ENCODE assay signal across 8 cellular contexts in genomic region chr2:127423476-127423840, GRCh38. TPM values are rescaled to one million over a fixed set of nuclear protein-coding genes. Genes with fewer than 3 reads are reported as not detected.
A peak's percentile ranks its signal among the peaks of the same experiment; 100 is the strongest.
DNase-seq lines count a peak whose midpoint lies in the region; ATAC-seq and TF ChIP-seq lines count a peak whose summit lies in the region.

No MANE protein-coding gene starts in this region.

- H3K27me3 ChIP-seq in GM23338 (ENCODE audit: insufficient read depth) (peaks cover 41% of the 10 kb centered on the region), iPS-15b (ENCODE audit: control insufficient read depth, insufficient read depth, low read length) (peaks cover 26% of the 10 kb centered on the region), thymus (ENCODE audit: control insufficient read depth, insufficient read depth) (no peaks in the 10 kb centered on the region)

- WGBS in thymus, result 2% methylated on average over 30 of the region's 30 CpGs

- H3K4me3 Mint-ChIP-seq in GM23338, result peak overlapping the region; percentile 65

- DNase-seq in 8988T (peak; percentile 40), GM23338 (ENCODE audit: low spot score) (peak; percentile 53)
- no peak for DNase-seq in stimulated activated CD4-positive, alpha-beta T cell treated with anti-CD3 and anti-CD28 coated beads, Interleukin-4, amount 100 ng/mL, for 24 hours

- H3K4me1 ChIP-seq in GM23338 (ENCODE audit: insufficient read depth), result peaks cover 12% of the 10 kb centered on the region; the same call in 1 of the 2 replicates
- no peaks in the 10 kb centered on the region for H3K4me1 ChIP-seq in iPS-15b (ENCODE audit: control insufficient read depth, insufficient read depth, low read length)
- H3K4me1 ChIP-seq in thymus (ENCODE audit: control insufficient read depth, insufficient read depth, low read length), result peaks cover 5% of the 10 kb centered on the region

- H3K36me3 Mint-ChIP-seq in GM23338 (ENCODE audit: low read depth), result no peaks in the 10 kb centered on the region; the same call in 2 of the 3 replicates

- H3K9me3 ChIP-seq in iPS-15b (ENCODE audit: control insufficient read depth, insufficient read depth, low read length), result no peaks in the 10 kb centered on the region
- no peaks in the 10 kb centered on the region for H3K9me3 ChIP-seq in thymus (ENCODE audit: control insufficient read depth)

- H3F3A ChIP-seq in GM23338 (replicated peaks; ENCODE audit: low read depth), result no peaks in the 10 kb centered on the region

- H3K9me3 Mint-ChIP-seq in GM23338, result no peaks in the 10 kb centered on the region; the same call in none of the 3 replicates

- H2AFZ ChIP-seq in GM23338, result peak overlapping the region; percentile 99

- no peak overlapping the region for H3K27ac ChIP-seq in GM23338 (ENCODE audit: low read depth)
- no peak overlapping the region for H3K27ac ChIP-seq in thymus (ENCODE audit: low read depth)

- H3K9ac ChIP-seq in iPS-15b (ENCODE audit: low read depth, low read length), result no peak overlapping the region

- H3K79me2 ChIP-seq in GM23338 (replicated peaks; ENCODE audit: insufficient read depth), result no peaks in the 10 kb centered on the region

- H3K9me2 ChIP-seq in GM23338 (ENCODE audit: insufficient read depth), result no peaks in the 10 kb centered on the region

- no peak overlapping the region for H3K27ac Mint-ChIP-seq in GM23338

- peak overlapping the region; percentile 80 for H3K4me2 ChIP-seq in GM23338

- H4K20me1 ChIP-seq in GM23338 (replicated peaks; ENCODE audit: insufficient read depth), result no peaks in the 10 kb centered on the region

- H3K27me3 Mint-ChIP-seq in GM23338 (ENCODE audit: insufficient read depth, low read depth, poor library complexity), result peaks cover 40% of the 10 kb centered on the region

- H3K4me3 ChIP-seq in GM23338 (peak overlapping the region; percentile 88), WI38 (ENCODE audit: low read depth, low read length) (peak overlapping the region; percentile 46), iPS-15b (ENCODE audit: low read depth, low read length) (peak overlapping the region; percentile 72), thymus (ENCODE audit: low read length) (peak overlapping the region; percentile 42)

- peaks cover 11% of the 10 kb centered on the region for H3K4me1 Mint-ChIP-seq in GM23338

- no peak for TF ChIP-seq CTCF in GM23338 (conservative IDR thresholded peaks at IDR 0.05; ENCODE audit: low read depth in 2 of 2)
- no peak for TF ChIP-seq CTCF in WI38 (IDR thresholded peaks at IDR 0.05; ENCODE audit: low read depth, low read length)

- H3K36me3 ChIP-seq in GM23338 (ENCODE audit: insufficient read depth), result no peaks in the 10 kb centered on the region
- no peaks in the 10 kb centered on the region for H3K36me3 ChIP-seq in iPS-15b (ENCODE audit: control insufficient read depth, insufficient read depth, low read length)
- H3K36me3 ChIP-seq in thymus (ENCODE audit: control insufficient read depth, insufficient read depth), result no peaks in the 10 kb centered on the region

- ATAC-seq in GM23338, result peak; percentile 52
- no peak for ATAC-seq in GM19467 (IDR thresholded peaks at IDR 0.05; ENCODE audit: unreplicated experiment)
- no peak for ATAC-seq in HG03175 (IDR thresholded peaks at IDR 0.05; ENCODE audit: unreplicated experiment)

TF ChIP-seq in GM23338, 12 proteins besides CTCF, POLR2A, EP300 and RAD21:
- TF ChIP-seq CREB1 (CRISPR knock-in tag; IDR thresholded peaks at IDR 0.05; ENCODE audit: low read depth) (no peak), EZH2 (IDR thresholded peaks at IDR 0.05; ENCODE audit: low read depth, unreplicated experiment) (peak; percentile 43)

RNA-seq across cellular contexts. Expression of gene PROC, which starts 5.2 kb away (rescaled TPM):
- total RNA-seq in GM23338 (2014; rRNA removed; shearing (Covaris generic)), result 1.2 and 1.7 TPM in 2 replicates
- polyA plus RNA-seq in GM23338 (2016; fragmentation: Nextera tagmentation; extraction: Ambion mirVana), result 2.4 and 2.7 TPM in 2 replicates
- polyA plus RNA-seq in thymus, result 2.5 TPM

RNA-seq across cellular contexts. Expression of gene MAP3K2, which starts 35.7 kb away (rescaled TPM):
- total RNA-seq in GM23338 (2014; rRNA removed; shearing (Covaris generic)), result 23.5 and 24.7 TPM in 2 replicates
- polyA plus RNA-seq in GM23338 (2016; fragmentation: Nextera tagmentation; extraction: Ambion mirVana), result 7.3 and 10.2 TPM in 2 replicates
- polyA plus RNA-seq in thymus, result 16.5 TPM
